ENCODE assay signal across 1 cellular context in the genomic region with DNA sequence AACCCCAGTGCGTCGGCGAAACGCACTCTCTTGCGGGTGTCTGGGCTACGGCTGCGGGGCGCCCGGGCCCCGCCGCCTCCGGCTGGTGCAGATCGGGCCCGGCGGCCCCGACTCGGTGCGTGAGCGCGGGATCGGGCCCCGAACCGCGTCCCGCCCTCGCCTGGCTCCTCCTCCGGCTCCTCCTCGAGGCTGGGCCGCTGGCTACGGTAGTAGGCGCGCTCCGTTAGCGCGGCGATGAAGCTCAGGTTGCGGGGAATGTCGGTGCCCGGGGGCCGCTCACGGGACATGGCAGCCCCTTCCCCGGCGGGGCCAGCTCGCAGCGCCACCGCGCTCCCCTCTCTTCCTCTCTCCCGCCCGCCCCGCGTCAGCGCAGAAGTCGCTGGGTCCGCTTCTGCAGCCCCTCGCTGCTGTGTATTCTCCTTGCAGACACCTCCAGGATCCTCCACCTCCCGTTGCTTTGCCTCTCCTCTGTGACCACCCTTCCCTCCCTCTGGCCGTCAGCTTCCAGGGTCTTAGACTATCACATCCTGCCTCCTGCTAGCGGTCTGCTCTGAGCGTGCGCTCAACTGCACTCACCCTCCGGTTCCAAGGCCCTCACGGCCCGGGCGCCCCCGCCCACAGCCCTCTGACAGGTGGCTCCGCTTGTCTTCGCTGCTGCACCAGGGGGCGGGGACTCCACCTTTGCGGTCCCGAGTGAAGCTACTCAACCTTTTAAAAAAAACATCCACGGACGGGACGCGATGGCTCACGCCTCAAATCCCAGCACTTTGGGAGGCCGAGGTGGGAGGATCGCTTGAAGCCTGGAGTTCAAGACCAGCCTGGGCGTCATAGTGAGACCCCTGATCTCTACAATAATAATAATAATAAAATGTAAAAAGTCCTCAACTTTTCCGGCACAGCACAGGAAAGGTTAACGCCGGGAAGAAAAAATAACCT.
TF ChIP-seq lines count a peak whose summit lies in the region.

A gene with protein sequence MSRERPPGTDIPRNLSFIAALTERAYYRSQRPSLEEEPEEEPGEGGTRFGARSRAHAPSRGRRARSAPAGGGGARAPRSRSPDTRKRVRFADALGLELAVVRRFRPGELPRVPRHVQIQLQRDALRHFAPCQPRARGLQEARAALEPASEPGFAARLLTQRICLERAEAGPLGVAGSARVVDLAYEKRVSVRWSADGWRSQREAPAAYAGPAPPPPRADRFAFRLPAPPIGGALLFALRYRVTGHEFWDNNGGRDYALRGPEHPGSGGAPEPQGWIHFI (minus strand): TSS at position 570 of the 936 bp plus-strand sequence. CDS start 283 bp downstream, at position 287.

TF ChIP-seq in HepG2, 621 proteins besides CTCF, POLR2A, EP300 and RAD21 (continued from another document and continues in another):
- TF ChIP-seq, protein P1, sequence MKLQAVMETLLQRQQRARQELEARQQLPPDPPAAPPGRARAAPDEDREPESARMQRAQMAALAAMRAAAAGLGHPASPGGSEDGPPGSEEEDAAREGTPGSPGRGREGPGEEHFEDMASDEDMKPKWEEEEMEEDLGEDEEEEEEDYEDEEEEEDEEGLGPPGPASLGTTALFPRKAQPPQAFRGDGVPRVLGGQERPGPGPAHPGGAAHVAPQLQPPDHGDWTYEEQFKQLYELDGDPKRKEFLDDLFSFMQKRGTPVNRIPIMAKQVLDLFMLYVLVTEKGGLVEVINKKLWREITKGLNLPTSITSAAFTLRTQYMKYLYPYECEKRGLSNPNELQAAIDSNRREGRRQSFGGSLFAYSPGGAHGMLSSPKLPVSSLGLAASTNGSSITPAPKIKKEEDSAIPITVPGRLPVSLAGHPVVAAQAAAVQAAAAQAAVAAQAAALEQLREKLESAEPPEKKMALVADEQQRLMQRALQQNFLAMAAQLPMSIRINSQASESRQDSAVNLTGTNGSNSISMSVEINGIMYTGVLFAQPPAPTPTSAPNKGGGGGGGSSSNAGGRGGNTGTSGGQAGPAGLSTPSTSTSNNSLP (IDR thresholded peaks at IDR 0.05; ENCODE audit: low read depth, low read length), result 0 out of 2 replicates have a peak, but pooled peaks have one; percentile 11
- peak; percentile 16; the same call in 1 of the 2 replicates for TF ChIP-seq ZNF12 (CRISPR knock-in tag; IDR thresholded peaks at IDR 0.05)
- TF ChIP-seq, protein P2, sequence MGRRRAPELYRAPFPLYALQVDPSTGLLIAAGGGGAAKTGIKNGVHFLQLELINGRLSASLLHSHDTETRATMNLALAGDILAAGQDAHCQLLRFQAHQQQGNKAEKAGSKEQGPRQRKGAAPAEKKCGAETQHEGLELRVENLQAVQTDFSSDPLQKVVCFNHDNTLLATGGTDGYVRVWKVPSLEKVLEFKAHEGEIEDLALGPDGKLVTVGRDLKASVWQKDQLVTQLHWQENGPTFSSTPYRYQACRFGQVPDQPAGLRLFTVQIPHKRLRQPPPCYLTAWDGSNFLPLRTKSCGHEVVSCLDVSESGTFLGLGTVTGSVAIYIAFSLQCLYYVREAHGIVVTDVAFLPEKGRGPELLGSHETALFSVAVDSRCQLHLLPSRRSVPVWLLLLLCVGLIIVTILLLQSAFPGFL (CRISPR knock-in tag; IDR thresholded peaks at IDR 0.05), result no peak
- no peak for TF ChIP-seq SP4 (CRISPR knock-in tag; IDR thresholded peaks at IDR 0.05)
- peak; percentile 56; the same call in 1 of the 2 replicates for TF ChIP-seq HES4 (CRISPR knock-in tag; IDR thresholded peaks at IDR 0.05; ENCODE audit: borderline replicate concordance)
- TF ChIP-seq ARHGAP35 (CRISPR knock-in tag; IDR thresholded peaks at IDR 0.05; ENCODE audit: borderline replicate concordance), result no peak; the same call in 1 of the 2 replicates
- TF ChIP-seq, protein P3, sequence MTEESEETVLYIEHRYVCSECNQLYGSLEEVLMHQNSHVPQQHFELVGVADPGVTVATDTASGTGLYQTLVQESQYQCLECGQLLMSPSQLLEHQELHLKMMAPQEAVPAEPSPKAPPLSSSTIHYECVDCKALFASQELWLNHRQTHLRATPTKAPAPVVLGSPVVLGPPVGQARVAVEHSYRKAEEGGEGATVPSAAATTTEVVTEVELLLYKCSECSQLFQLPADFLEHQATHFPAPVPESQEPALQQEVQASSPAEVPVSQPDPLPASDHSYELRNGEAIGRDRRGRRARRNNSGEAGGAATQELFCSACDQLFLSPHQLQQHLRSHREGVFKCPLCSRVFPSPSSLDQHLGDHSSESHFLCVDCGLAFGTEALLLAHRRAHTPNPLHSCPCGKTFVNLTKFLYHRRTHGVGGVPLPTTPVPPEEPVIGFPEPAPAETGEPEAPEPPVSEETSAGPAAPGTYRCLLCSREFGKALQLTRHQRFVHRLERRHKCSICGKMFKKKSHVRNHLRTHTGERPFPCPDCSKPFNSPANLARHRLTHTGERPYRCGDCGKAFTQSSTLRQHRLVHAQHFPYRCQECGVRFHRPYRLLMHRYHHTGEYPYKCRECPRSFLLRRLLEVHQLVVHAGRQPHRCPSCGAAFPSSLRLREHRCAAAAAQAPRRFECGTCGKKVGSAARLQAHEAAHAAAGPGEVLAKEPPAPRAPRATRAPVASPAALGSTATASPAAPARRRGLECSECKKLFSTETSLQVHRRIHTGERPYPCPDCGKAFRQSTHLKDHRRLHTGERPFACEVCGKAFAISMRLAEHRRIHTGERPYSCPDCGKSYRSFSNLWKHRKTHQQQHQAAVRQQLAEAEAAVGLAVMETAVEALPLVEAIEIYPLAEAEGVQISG (CRISPR knock-in tag; IDR thresholded peaks at IDR 0.05), result peak; percentile 66
- TF ChIP-seq MED8 (CRISPR knock-in tag; IDR thresholded peaks at IDR 0.05; ENCODE audit: insufficient replicate concordance), result peak; percentile 23
- TF ChIP-seq BRD4 (CRISPR knock-in tag; IDR thresholded peaks at IDR 0.05), result peak; percentile 70
- TF ChIP-seq, protein P4, sequence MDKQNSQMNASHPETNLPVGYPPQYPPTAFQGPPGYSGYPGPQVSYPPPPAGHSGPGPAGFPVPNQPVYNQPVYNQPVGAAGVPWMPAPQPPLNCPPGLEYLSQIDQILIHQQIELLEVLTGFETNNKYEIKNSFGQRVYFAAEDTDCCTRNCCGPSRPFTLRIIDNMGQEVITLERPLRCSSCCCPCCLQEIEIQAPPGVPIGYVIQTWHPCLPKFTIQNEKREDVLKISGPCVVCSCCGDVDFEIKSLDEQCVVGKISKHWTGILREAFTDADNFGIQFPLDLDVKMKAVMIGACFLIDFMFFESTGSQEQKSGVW (CRISPR knock-in tag; IDR thresholded peaks at IDR 0.05; ENCODE audit: borderline replicate concordance), result no peak
- TF ChIP-seq ZNF160 (CRISPR knock-in tag; IDR thresholded peaks at IDR 0.05), result 0 out of 2 replicates have a peak, but pooled peaks have one; percentile 2
- no peak for TF ChIP-seq SIX1 (CRISPR knock-in tag; IDR thresholded peaks at IDR 0.05; ENCODE audit: borderline replicate concordance)
- TF ChIP-seq ZBTB38 (CRISPR knock-in tag; IDR thresholded peaks at IDR 0.05), result peak; percentile 66
- TF ChIP-seq FIP1L1 (IDR thresholded peaks at IDR 0.05; ENCODE audit: borderline replicate concordance, insufficient read depth, low read depth, low read length), result no peak; the same call in 1 of the 2 replicates
- TF ChIP-seq JUND (CRISPR knock-in tag; IDR thresholded peaks at IDR 0.05), result peak; percentile 47
- TF ChIP-seq, protein P5, sequence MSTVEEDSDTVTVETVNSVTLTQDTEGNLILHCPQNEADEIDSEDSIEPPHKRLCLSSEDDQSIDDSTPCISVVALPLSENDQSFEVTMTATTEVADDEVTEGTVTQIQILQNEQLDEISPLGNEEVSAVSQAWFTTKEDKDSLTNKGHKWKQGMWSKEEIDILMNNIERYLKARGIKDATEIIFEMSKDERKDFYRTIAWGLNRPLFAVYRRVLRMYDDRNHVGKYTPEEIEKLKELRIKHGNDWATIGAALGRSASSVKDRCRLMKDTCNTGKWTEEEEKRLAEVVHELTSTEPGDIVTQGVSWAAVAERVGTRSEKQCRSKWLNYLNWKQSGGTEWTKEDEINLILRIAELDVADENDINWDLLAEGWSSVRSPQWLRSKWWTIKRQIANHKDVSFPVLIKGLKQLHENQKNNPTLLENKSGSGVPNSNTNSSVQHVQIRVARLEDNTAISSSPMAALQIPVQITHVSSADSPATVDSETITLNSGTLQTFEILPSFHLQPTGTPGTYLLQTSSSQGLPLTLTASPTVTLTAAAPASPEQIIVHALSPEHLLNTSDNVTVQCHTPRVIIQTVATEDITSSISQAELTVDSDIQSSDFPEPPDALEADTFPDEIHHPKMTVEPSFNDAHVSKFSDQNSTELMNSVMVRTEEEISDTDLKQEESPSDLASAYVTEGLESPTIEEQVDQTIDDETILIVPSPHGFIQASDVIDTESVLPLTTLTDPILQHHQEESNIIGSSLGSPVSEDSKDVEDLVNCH (CRISPR knock-in tag; IDR thresholded peaks at IDR 0.05), result peak; percentile 89
- TF ChIP-seq DNMT3B (CRISPR knock-in tag; conservative IDR thresholded peaks at IDR 0.05), result peak; percentile 92
- TF ChIP-seq, protein P6, sequence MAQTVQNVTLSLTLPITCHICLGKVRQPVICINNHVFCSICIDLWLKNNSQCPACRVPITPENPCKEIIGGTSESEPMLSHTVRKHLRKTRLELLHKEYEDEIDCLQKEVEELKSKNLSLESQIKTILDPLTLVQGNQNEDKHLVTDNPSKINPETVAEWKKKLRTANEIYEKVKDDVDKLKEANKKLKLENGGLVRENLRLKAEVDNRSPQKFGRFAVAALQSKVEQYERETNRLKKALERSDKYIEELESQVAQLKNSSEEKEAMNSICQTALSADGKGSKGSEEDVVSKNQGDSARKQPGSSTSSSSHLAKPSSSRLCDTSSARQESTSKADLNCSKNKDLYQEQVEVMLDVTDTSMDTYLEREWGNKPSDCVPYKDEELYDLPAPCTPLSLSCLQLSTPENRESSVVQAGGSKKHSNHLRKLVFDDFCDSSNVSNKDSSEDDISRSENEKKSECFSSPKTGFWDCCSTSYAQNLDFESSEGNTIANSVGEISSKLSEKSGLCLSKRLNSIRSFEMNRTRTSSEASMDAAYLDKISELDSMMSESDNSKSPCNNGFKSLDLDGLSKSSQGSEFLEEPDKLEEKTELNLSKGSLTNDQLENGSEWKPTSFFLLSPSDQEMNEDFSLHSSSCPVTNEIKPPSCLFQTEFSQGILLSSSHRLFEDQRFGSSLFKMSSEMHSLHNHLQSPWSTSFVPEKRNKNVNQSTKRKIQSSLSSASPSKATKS (CRISPR knock-in tag; IDR thresholded peaks at IDR 0.05), result no peak
- TF ChIP-seq, protein P7, sequence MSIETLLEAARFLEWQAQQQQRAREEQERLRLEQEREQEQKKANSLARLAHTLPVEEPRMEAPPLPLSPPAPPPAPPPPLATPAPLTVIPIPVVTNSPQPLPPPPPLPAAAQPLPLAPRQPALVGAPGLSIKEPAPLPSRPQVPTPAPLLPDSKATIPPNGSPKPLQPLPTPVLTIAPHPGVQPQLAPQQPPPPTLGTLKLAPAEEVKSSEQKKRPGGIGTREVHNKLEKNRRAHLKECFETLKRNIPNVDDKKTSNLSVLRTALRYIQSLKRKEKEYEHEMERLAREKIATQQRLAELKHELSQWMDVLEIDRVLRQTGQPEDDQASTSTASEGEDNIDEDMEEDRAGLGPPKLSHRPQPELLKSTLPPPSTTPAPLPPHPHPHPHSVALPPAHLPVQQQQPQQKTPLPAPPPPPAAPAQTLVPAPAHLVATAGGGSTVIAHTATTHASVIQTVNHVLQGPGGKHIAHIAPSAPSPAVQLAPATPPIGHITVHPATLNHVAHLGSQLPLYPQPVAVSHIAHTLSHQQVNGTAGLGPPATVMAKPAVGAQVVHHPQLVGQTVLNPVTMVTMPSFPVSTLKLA (IDR thresholded peaks at IDR 0.05), result no peak; the same call in 1 of the 2 replicates
- 0 out of 2 replicates have a peak, but pooled peaks have one; percentile 89 for TF ChIP-seq SMAD9 (CRISPR knock-in tag; IDR thresholded peaks at IDR 0.05)
- TF ChIP-seq, protein P8, sequence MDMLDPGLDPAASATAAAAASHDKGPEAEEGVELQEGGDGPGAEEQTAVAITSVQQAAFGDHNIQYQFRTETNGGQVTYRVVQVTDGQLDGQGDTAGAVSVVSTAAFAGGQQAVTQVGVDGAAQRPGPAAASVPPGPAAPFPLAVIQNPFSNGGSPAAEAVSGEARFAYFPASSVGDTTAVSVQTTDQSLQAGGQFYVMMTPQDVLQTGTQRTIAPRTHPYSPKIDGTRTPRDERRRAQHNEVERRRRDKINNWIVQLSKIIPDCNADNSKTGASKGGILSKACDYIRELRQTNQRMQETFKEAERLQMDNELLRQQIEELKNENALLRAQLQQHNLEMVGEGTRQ (IDR thresholded peaks at IDR 0.05; ENCODE audit: low read depth, low read length), result no peak
- TF ChIP-seq, protein P8 (CRISPR knock-in tag; IDR thresholded peaks at IDR 0.05; ENCODE audit: borderline replicate concordance), result 0 out of 2 replicates have a peak, but pooled peaks have one; percentile 23
- no peak; the same call in 1 of the 2 replicates for TF ChIP-seq NR1H2 (CRISPR knock-in tag; IDR thresholded peaks at IDR 0.05; ENCODE audit: borderline replicate concordance, low read depth)
- no peak for TF ChIP-seq NCOR1 (IDR thresholded peaks at IDR 0.05; ENCODE audit: borderline replicate concordance, low read length)
- TF ChIP-seq, protein P9, sequence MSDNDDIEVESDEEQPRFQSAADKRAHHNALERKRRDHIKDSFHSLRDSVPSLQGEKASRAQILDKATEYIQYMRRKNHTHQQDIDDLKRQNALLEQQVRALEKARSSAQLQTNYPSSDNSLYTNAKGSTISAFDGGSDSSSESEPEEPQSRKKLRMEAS (IDR thresholded peaks at IDR 0.05), result no peak
- peak; percentile 96 for TF ChIP-seq ZNF138 (CRISPR knock-in tag; IDR thresholded peaks at IDR 0.05; ENCODE audit: low read depth)
- TF ChIP-seq, protein P10, sequence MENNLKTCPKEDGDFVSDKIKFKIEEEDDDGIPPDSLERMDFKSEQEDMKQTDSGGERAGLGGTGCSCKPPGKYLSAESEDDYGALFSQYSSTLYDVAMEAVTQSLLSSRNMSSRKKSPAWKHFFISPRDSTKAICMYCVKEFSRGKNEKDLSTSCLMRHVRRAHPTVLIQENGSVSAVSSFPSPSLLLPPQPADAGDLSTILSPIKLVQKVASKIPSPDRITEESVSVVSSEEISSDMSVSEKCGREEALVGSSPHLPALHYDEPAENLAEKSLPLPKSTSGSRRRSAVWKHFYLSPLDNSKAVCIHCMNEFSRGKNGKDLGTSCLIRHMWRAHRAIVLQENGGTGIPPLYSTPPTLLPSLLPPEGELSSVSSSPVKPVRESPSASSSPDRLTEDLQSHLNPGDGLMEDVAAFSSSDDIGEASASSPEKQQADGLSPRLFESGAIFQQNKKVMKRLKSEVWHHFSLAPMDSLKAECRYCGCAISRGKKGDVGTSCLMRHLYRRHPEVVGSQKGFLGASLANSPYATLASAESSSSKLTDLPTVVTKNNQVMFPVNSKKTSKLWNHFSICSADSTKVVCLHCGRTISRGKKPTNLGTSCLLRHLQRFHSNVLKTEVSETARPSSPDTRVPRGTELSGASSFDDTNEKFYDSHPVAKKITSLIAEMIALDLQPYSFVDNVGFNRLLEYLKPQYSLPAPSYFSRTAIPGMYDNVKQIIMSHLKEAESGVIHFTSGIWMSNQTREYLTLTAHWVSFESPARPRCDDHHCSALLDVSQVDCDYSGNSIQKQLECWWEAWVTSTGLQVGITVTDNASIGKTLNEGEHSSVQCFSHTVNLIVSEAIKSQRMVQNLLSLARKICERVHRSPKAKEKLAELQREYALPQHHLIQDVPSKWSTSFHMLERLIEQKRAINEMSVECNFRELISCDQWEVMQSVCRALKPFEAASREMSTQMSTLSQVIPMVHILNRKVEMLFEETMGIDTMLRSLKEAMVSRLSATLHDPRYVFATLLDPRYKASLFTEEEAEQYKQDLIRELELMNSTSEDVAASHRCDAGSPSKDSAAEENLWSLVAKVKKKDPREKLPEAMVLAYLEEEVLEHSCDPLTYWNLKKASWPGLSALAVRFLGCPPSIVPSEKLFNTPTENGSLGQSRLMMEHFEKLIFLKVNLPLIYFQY (CRISPR knock-in tag; IDR thresholded peaks at IDR 0.05; ENCODE audit: borderline replicate concordance), result peak; percentile 6; the same call in 1 of the 2 replicates
- peak; percentile 99 for TF ChIP-seq ZNF674 (CRISPR knock-in tag; IDR thresholded peaks at IDR 0.05; ENCODE audit: low read depth)
